Comparison of ENCODE assay signal across 18 cellular contexts in genomic region chr4:6802050-6802449, GRCh38.
"Had no signal": no experiment of that assay in that cellular context is flagged by ENCODE, and none has a peak within 500 bp of the region (broad histone marks: within the 10 kb centered on the region; RNA-seq: fewer than 3 reads in every experiment).

No MANE protein-coding gene starts in this region.

- ATAC-seq: gastroesophageal sphincter; stimulated activated naive B cell treated with anti-CD40 and anti-IgM and Interleukin-4, amounts not matched to agents 10 μg/mL and 1 μg/mL and 100 μg/mL, for 72 hours had no signal

- DNase-seq: activated CD4-positive, alpha-beta T cell treated with anti-CD3 and anti-CD28 coated beads, Interleukin-2, amount 50 U/mL, for 1 hour; activated CD4-positive, CD25-positive, alpha-beta regulatory T cell; activated CD8-positive, alpha-beta memory T cell treated with anti-CD3 and anti-CD28 coated beads for 24 hours; activated naive CD8-positive, alpha-beta T cell treated with anti-CD3 and anti-CD28 coated beads for 36 hours; aorta; endodermal cell; kidney; mesendoderm; nephron progenitor cell; ovary; stimulated activated CD4-positive, alpha-beta T cell treated with anti-CD3 and anti-CD28 coated beads, Interleukin-2, amount 100 ng/mL, for 48 hours; stimulated activated naive B cell treated with anti-CD40 and anti-IgM and Interleukin-4, amounts not matched to agents 10 μg/mL and 1 μg/mL and 100 μg/mL, for 72 hours; T-helper 2 cell; tibial artery had no signal

- H2AFZ ChIP-seq: hepatocyte had no signal

- H3K27ac Mint-ChIP-seq: activated naive CD8-positive, alpha-beta T cell treated with anti-CD3 and anti-CD28 coated beads for 36 hours; activated T-helper 1 cell treated with anti-CD3 and anti-CD28 coated beads, Interleukin-12 subunit alpha, Interleukin-12 subunit beta, Interleukin-2, Interleukin-4 antibody, amounts not matched to agents 30 ng/mL and 10 ng/mL and 1 ng/mL, durations not matched to agents 14 hours and 24 hours and 36 hours; endodermal cell; nephron progenitor cell; stimulated activated naive B cell treated with anti-CD40 and anti-IgM and Interleukin-4, amounts not matched to agents 10 μg/mL and 1 μg/mL and 100 μg/mL, for 72 hours had no signal

- H3K9me3 Mint-ChIP-seq: activated naive CD8-positive, alpha-beta T cell treated with anti-CD3 and anti-CD28 coated beads for 36 hours; activated T-helper 1 cell treated with anti-CD3 and anti-CD28 coated beads, Interleukin-12 subunit alpha, Interleukin-12 subunit beta, Interleukin-2, Interleukin-4 antibody, amounts not matched to agents 30 ng/mL and 10 ng/mL and 1 ng/mL, durations not matched to agents 14 hours and 24 hours and 36 hours; endodermal cell; nephron progenitor cell; stimulated activated naive B cell treated with anti-CD40 and anti-IgM and Interleukin-4, amounts not matched to agents 10 μg/mL and 1 μg/mL and 100 μg/mL, for 72 hours had no signal

- H3K4me1 ChIP-seq: breast epithelium had no signal

- H3K27me3 Mint-ChIP-seq: activated naive CD8-positive, alpha-beta T cell treated with anti-CD3 and anti-CD28 coated beads for 36 hours; stimulated activated naive B cell treated with anti-CD40 and anti-IgM and Interleukin-4, amounts not matched to agents 10 μg/mL and 1 μg/mL and 100 μg/mL, for 72 hours had no signal

- H3K27me3 ChIP-seq: breast epithelium, gastroesophageal sphincter, hepatocyte, ovary, tibial artery had no signal

- H3K27ac ChIP-seq: breast epithelium, gastroesophageal sphincter, hepatocyte, ovary, tibial artery had no signal

- H3K36me3 ChIP-seq: breast epithelium, gastroesophageal sphincter, ovary, tibial artery had no signal

- H3K4me1 Mint-ChIP-seq: nephron progenitor cell had no signal

- H3K4me2 ChIP-seq: hepatocyte had no signal

- H3K9me3 ChIP-seq: breast epithelium, gastroesophageal sphincter, ovary, tibial artery had no signal

- FAIRE-seq: kidney had no signal

- H3K4me3 Mint-ChIP-seq: activated naive CD8-positive, alpha-beta T cell treated with anti-CD3 and anti-CD28 coated beads for 36 hours; activated T-helper 1 cell treated with anti-CD3 and anti-CD28 coated beads, Interleukin-12 subunit alpha, Interleukin-12 subunit beta, Interleukin-2, Interleukin-4 antibody, amounts not matched to agents 30 ng/mL and 10 ng/mL and 1 ng/mL, durations not matched to agents 14 hours and 24 hours and 36 hours; endodermal cell; nephron progenitor cell; stimulated activated naive B cell treated with anti-CD40 and anti-IgM and Interleukin-4, amounts not matched to agents 10 μg/mL and 1 μg/mL and 100 μg/mL, for 72 hours had no signal

- H3K4me3 ChIP-seq: breast epithelium, gastroesophageal sphincter, hepatocyte, ovary, tibial artery had no signal
